Comparison of ENCODE assay signal across 20 cellular contexts in genomic region chr14:21642683-21643082, GRCh38. TPM values are rescaled to one million over a fixed set of nuclear protein-coding genes. Genes with fewer than 3 reads are reported as not detected.
DNase-seq lines count a peak whose midpoint lies in the region; ATAC-seq and TF ChIP-seq lines count a peak whose summit lies in the region.
"Had no signal": no experiment of that assay in that cellular context is flagged by ENCODE, and none has a peak within 500 bp of the region (broad histone marks: within the 10 kb centered on the region; RNA-seq: fewer than 3 reads in every experiment).

No MANE protein-coding gene starts in this region.

- peak overlapping the region; percentile 28 for H3K27ac Mint-ChIP-seq in activated naive CD4-positive, alpha-beta T cell treated with anti-CD3 and anti-CD28 coated beads, Interleukin-2, amount 10 ng/mL, durations not matched to agents 7 days and 5 days
- no peak overlapping the region for H3K27ac Mint-ChIP-seq in GM23338
- no peak overlapping the region for H3K27ac Mint-ChIP-seq in activated T-helper 1 cell treated with anti-CD3 and anti-CD28 coated beads, Interleukin-12 subunit alpha, Interleukin-12 subunit beta, Interleukin-2, Interleukin-4 antibody, amounts not matched to agents 30 ng/mL and 10 ng/mL and 1 ng/mL, durations not matched to agents 14 hours and 24 hours and 36 hours
- H3K27ac Mint-ChIP-seq in naive thymus-derived CD8-positive, alpha-beta T cell = peak overlapping the region in 6 of 10 donors; percentile 7 to 81 (median 48)
- no peak overlapping the region for H3K27ac Mint-ChIP-seq in CD14-positive monocyte
- H3K27ac Mint-ChIP-seq: IgD-negative memory B cell had no signal

- no peaks in the 10 kb centered on the region for H3K36me3 Mint-ChIP-seq in activated naive CD4-positive, alpha-beta T cell treated with anti-CD3 and anti-CD28 coated beads, Interleukin-2, amount 10 ng/mL, durations not matched to agents 7 days and 5 days
- H3K36me3 Mint-ChIP-seq in GM23338 (ENCODE audit: low read depth) = no peaks in the 10 kb centered on the region
- H3K36me3 Mint-ChIP-seq in activated T-helper 1 cell treated with anti-CD3 and anti-CD28 coated beads, Interleukin-12 subunit alpha, Interleukin-12 subunit beta, Interleukin-2, Interleukin-4 antibody, amounts not matched to agents 30 ng/mL and 10 ng/mL and 1 ng/mL, durations not matched to agents 14 hours and 24 hours and 36 hours (ENCODE audit: low read depth) = no peaks in the 10 kb centered on the region
- no peaks in the 10 kb centered on the region for H3K36me3 Mint-ChIP-seq in naive thymus-derived CD8-positive, alpha-beta T cell
- no peaks in the 10 kb centered on the region for H3K36me3 Mint-ChIP-seq in CD14-positive monocyte

- H3K27ac ChIP-seq in GM23338 (ENCODE audit: low read depth) = no peak overlapping the region

- H3K9me3 Mint-ChIP-seq in activated naive CD4-positive, alpha-beta T cell treated with anti-CD3 and anti-CD28 coated beads, Interleukin-2, amount 10 ng/mL, durations not matched to agents 7 days and 5 days = no peaks in the 10 kb centered on the region
- H3K9me3 Mint-ChIP-seq in GM23338 = no peaks in the 10 kb centered on the region
- no peaks in the 10 kb centered on the region for H3K9me3 Mint-ChIP-seq in activated T-helper 1 cell treated with anti-CD3 and anti-CD28 coated beads, Interleukin-12 subunit alpha, Interleukin-12 subunit beta, Interleukin-2, Interleukin-4 antibody, amounts not matched to agents 30 ng/mL and 10 ng/mL and 1 ng/mL, durations not matched to agents 14 hours and 24 hours and 36 hours
- H3K9me3 Mint-ChIP-seq in naive thymus-derived CD8-positive, alpha-beta T cell = no peaks in the 10 kb centered on the region
- H3K9me3 Mint-ChIP-seq in CD14-positive monocyte = peaks cover 0 to 4% (median 0%) of the 10 kb centered on the region in 7 donors

- POLR2A ChIA-PET in naive thymus-derived CD8-positive, alpha-beta T cell (lab: Charles Lee) = interaction anchor here (1.1 kb wide), 1 partner anchor 891 kb away, joined by 6 read pairs; no protein-coding TSS in a partner anchor

- no peak for DNase-seq in activated naive CD4-positive, alpha-beta T cell treated with anti-CD3 and anti-CD28 coated beads, Interleukin-2, amount 10 ng/mL, durations not matched to agents 7 days and 5 days
- no peak for DNase-seq in activated naive CD4-positive, alpha-beta T cell (lab: John Stamatoyannopoulos, UW)
- DNase-seq in GM23338 (ENCODE audit: low spot score) (peak; percentile 6), CD14-positive monocyte (ENCODE audit: low spot score) (no peak)
- DNase-seq in activated T-helper 1 cell treated with anti-CD3 and anti-CD28 coated beads, Interleukin-12 subunit alpha, Interleukin-12 subunit beta, Interleukin-2, Interleukin-4 antibody, amounts not matched to agents 30 ng/mL and 10 ng/mL and 1 ng/mL, durations not matched to agents 14 hours and 24 hours and 36 hours (ENCODE audit: low spot score) = no peak
- DNase-seq in naive thymus-derived CD8-positive, alpha-beta T cell = no peak
- DNase-seq in stimulated activated CD4-positive, alpha-beta T cell treated with anti-CD3 and anti-CD28 coated beads, Interleukin-4, amount 100 ng/mL, for 1 hour = no peak
- DNase-seq: BE2C, COR-L47, NCI-H1417, NCI-H1930, NCI-H2171, NCI-H446 treated with DMSO at 0.1 percent for 48 hours, NCI-H774 had no signal

- H3K27me3 ChIP-seq in GM23338 (ENCODE audit: insufficient read depth) = no peaks in the 10 kb centered on the region

- peaks cover 12% of the 10 kb centered on the region for H3K4me1 ChIP-seq in GM23338 (ENCODE audit: insufficient read depth)
- H3K4me1 ChIP-seq: BE2C had no signal

- no peaks in the 10 kb centered on the region for H3K36me3 ChIP-seq in GM23338 (ENCODE audit: insufficient read depth)
- H3K36me3 ChIP-seq: BE2C had no signal

- intact Hi-C loops in activated T-helper 1 cell treated with anti-CD3 and anti-CD28 coated beads, Interleukin-12 subunit alpha, Interleukin-12 subunit beta, Interleukin-2, Interleukin-4 antibody, amounts not matched to agents 30 ng/mL and 10 ng/mL and 1 ng/mL, durations not matched to agents 14 hours and 24 hours and 36 hours (cut with micrococcal nuclease) = loop anchor here (10.0 kb wide), 1 partner anchor 882 kb away; no protein-coding TSS in a partner anchor
- intact Hi-C loops in CD14-positive monocyte (cut with micrococcal nuclease) = no loop called here

- peaks cover 2% of the 10 kb centered on the region for H3K4me1 Mint-ChIP-seq in activated naive CD4-positive, alpha-beta T cell treated with anti-CD3 and anti-CD28 coated beads, Interleukin-2, amount 10 ng/mL, durations not matched to agents 7 days and 5 days
- H3K4me1 Mint-ChIP-seq in GM23338 (peaks cover 17% of the 10 kb centered on the region), CD14-positive monocyte (peaks cover 2% of the 10 kb centered on the region)
- H3K4me1 Mint-ChIP-seq in activated T-helper 1 cell treated with anti-CD3 and anti-CD28 coated beads, Interleukin-12 subunit alpha, Interleukin-12 subunit beta, Interleukin-2, Interleukin-4 antibody, amounts not matched to agents 30 ng/mL and 10 ng/mL and 1 ng/mL, durations not matched to agents 14 hours and 24 hours and 36 hours (ENCODE audit: low read depth) = no peaks in the 10 kb centered on the region
- peaks cover 2 to 8% (median 2%) of the 10 kb centered on the region in 4 donors for H3K4me1 Mint-ChIP-seq in naive thymus-derived CD8-positive, alpha-beta T cell

- no peak; the same call in 2 of the 3 replicates for ATAC-seq in GM23338
- no peak for ATAC-seq in naive thymus-derived CD8-positive, alpha-beta T cell
- no peak for ATAC-seq in HG03460 (IDR thresholded peaks at IDR 0.05; ENCODE audit: unreplicated experiment)
- ATAC-seq: Panc1, Right ventricle myocardium inferior had no signal

- H3K9me2 ChIP-seq in GM23338 (ENCODE audit: insufficient read depth) = peaks cover 3% of the 10 kb centered on the region; the same call in 1 of the 2 replicates

- H3K4me2 ChIP-seq in GM23338 = no peak overlapping the region

- CTCF ChIA-PET in activated naive CD4-positive, alpha-beta T cell treated with anti-CD3 and anti-CD28 coated beads, Interleukin-2, amount 10 ng/mL, durations not matched to agents 7 days and 5 days (lab: Charles Lee) = interaction anchor here (0.7 kb wide), 1 partner anchor 867 kb away, joined by 3 read pairs; no protein-coding TSS in a partner anchor

- TF ChIP-seq CTCF in GM23338 (conservative IDR thresholded peaks at IDR 0.05; ENCODE audit: low read depth in 2 of 2) (no peak), CD14-positive monocyte (IDR thresholded peaks at IDR 0.05) (no peak)

- peaks cover 4% of the 10 kb centered on the region for H3K27me3 Mint-ChIP-seq in activated naive CD4-positive, alpha-beta T cell treated with anti-CD3 and anti-CD28 coated beads, Interleukin-2, amount 10 ng/mL, durations not matched to agents 7 days and 5 days
- H3K27me3 Mint-ChIP-seq in GM23338 (ENCODE audit: insufficient read depth, low read depth, poor library complexity) (no peaks in the 10 kb centered on the region), CD14-positive monocyte (ENCODE audit: low read depth in 3 of 3) (peaks cover 1 to 8% (median 2%) of the 10 kb centered on the region in 3 donors)
- H3K27me3 Mint-ChIP-seq in activated T-helper 1 cell treated with anti-CD3 and anti-CD28 coated beads, Interleukin-12 subunit alpha, Interleukin-12 subunit beta, Interleukin-2, Interleukin-4 antibody, amounts not matched to agents 30 ng/mL and 10 ng/mL and 1 ng/mL, durations not matched to agents 14 hours and 24 hours and 36 hours (ENCODE audit: insufficient read depth) = peaks cover 10% of the 10 kb centered on the region
- H3K27me3 Mint-ChIP-seq in naive thymus-derived CD8-positive, alpha-beta T cell = peaks cover 0 to 7% (median 4%) of the 10 kb centered on the region in 5 donors
- H3K27me3 Mint-ChIP-seq: IgD-negative memory B cell had no signal

- H3K4me3 Mint-ChIP-seq in activated naive CD4-positive, alpha-beta T cell treated with anti-CD3 and anti-CD28 coated beads, Interleukin-2, amount 10 ng/mL, durations not matched to agents 7 days and 5 days = peak overlapping the region; percentile 45
- H3K4me3 Mint-ChIP-seq in GM23338 (no peak overlapping the region), CD14-positive monocyte (no peak overlapping the region)
- H3K4me3 Mint-ChIP-seq in activated T-helper 1 cell treated with anti-CD3 and anti-CD28 coated beads, Interleukin-12 subunit alpha, Interleukin-12 subunit beta, Interleukin-2, Interleukin-4 antibody, amounts not matched to agents 30 ng/mL and 10 ng/mL and 1 ng/mL, durations not matched to agents 14 hours and 24 hours and 36 hours = peak overlapping the region; percentile 42
- peak overlapping the region; percentile 32 to 80 (median 63) for H3K4me3 Mint-ChIP-seq in naive thymus-derived CD8-positive, alpha-beta T cell
- H3K4me3 Mint-ChIP-seq: IgD-negative memory B cell had no signal

- no peaks in the 10 kb centered on the region for H3F3A ChIP-seq in GM23338 (replicated peaks; ENCODE audit: low read depth)

- H3K79me2 ChIP-seq in GM23338 (replicated peaks; ENCODE audit: insufficient read depth) = no peaks in the 10 kb centered on the region

- H2AFZ ChIP-seq in GM23338 = peak overlapping the region; percentile 70

- H3K4me3 ChIP-seq in GM23338 = no peak overlapping the region

- no peaks in the 10 kb centered on the region for H4K20me1 ChIP-seq in GM23338 (replicated peaks; ENCODE audit: insufficient read depth)

RNA-seq across cellular contexts. Expression of gene OR10G2, which starts 7.9 kb away (rescaled TPM):
- not detected in 2 replicates for total RNA-seq in GM23338 (2014; rRNA removed; shearing (Covaris generic))
- polyA plus RNA-seq in GM23338 (2016; fragmentation: Nextera tagmentation; extraction: Ambion mirVana) (not detected in 2 replicates), CD14-positive monocyte (not detected)
- total RNA-seq in activated T-helper 1 cell treated with anti-CD3 and anti-CD28 coated beads, Interleukin-12 subunit alpha, Interleukin-12 subunit beta, Interleukin-2, Interleukin-4 antibody, amounts not matched to agents 30 ng/mL and 10 ng/mL and 1 ng/mL, durations not matched to agents 14 hours and 24 hours and 36 hours = 0.24 TPM in 1 of 2 replicates, not detected in the other
- not detected for total RNA-seq in naive thymus-derived CD8-positive, alpha-beta T cell
- under 1 TPM in 2 of 3 donors, not detected in 1; 0.24 to 0.35 TPM for polyA plus RNA-seq in naive thymus-derived CD8-positive, alpha-beta T cell
- total RNA-seq: HT1080, LHCN-M2, Right ventricle myocardium inferior had no signal
- polyA plus RNA-seq: IgD-negative memory B cell had no signal

RNA-seq across cellular contexts. Expression of gene OR4E2, which starts 11.0 kb away (rescaled TPM):
- not detected in 2 replicates for total RNA-seq in GM23338 (2014; rRNA removed; shearing (Covaris generic))
- polyA plus RNA-seq in GM23338 (2016; fragmentation: Nextera tagmentation; extraction: Ambion mirVana) (not detected in 2 replicates), CD14-positive monocyte (not detected)
- total RNA-seq in activated T-helper 1 cell treated with anti-CD3 and anti-CD28 coated beads, Interleukin-12 subunit alpha, Interleukin-12 subunit beta, Interleukin-2, Interleukin-4 antibody, amounts not matched to agents 30 ng/mL and 10 ng/mL and 1 ng/mL, durations not matched to agents 14 hours and 24 hours and 36 hours = not detected in 2 replicates
- not detected for total RNA-seq in naive thymus-derived CD8-positive, alpha-beta T cell
- not detected for polyA plus RNA-seq in naive thymus-derived CD8-positive, alpha-beta T cell
- total RNA-seq: HT1080, LHCN-M2, Right ventricle myocardium inferior had no signal
- polyA plus RNA-seq: IgD-negative memory B cell had no signal

RNA-seq across cellular contexts. Expression of gene OR4E1, which starts 30.9 kb away (rescaled TPM):
- total RNA-seq in GM23338 (2014; rRNA removed; shearing (Covaris generic)) = not detected in 2 replicates
- polyA plus RNA-seq in GM23338 (2016; fragmentation: Nextera tagmentation; extraction: Ambion mirVana) = not detected in 2 replicates
- not detected in 2 replicates for total RNA-seq in activated T-helper 1 cell treated with anti-CD3 and anti-CD28 coated beads, Interleukin-12 subunit alpha, Interleukin-12 subunit beta, Interleukin-2, Interleukin-4 antibody, amounts not matched to agents 30 ng/mL and 10 ng/mL and 1 ng/mL, durations not matched to agents 14 hours and 24 hours and 36 hours
- total RNA-seq in naive thymus-derived CD8-positive, alpha-beta T cell = under 1 TPM in 1 of 2 experiments, not detected in 1; 0.13 TPM
- not detected for polyA plus RNA-seq in naive thymus-derived CD8-positive, alpha-beta T cell
- not detected for polyA plus RNA-seq in CD14-positive monocyte
- total RNA-seq: HT1080, Right ventricle myocardium inferior had no signal
- polyA plus RNA-seq: IgD-negative memory B cell had no signal

Comparison
In these comparisons a context has a peak if more than half of its experiments do, and no peak if none do; other contexts are left out.
1. H3K27ac Mint-ChIP-seq: peak in activated naive CD4-positive, alpha-beta T cell treated with anti-CD3 and anti-CD28 coated beads, Interleukin-2, amount 10 ng/mL, durations not matched to agents 7 days and 5 days (single experiment) and naive thymus-derived CD8-positive, alpha-beta T cell (6 of 10); none in GM23338 (single experiment), activated T-helper 1 cell treated with anti-CD3 and anti-CD28 coated beads, Interleukin-12 subunit alpha, Interleukin-12 subunit beta, Interleukin-2, Interleukin-4 antibody, amounts not matched to agents 30 ng/mL and 10 ng/mL and 1 ng/mL, durations not matched to agents 14 hours and 24 hours and 36 hours (single experiment) and CD14-positive monocyte (0 of 7).
2. H3K4me3 Mint-ChIP-seq: peak in activated naive CD4-positive, alpha-beta T cell treated with anti-CD3 and anti-CD28 coated beads, Interleukin-2, amount 10 ng/mL, durations not matched to agents 7 days and 5 days (single experiment), activated T-helper 1 cell treated with anti-CD3 and anti-CD28 coated beads, Interleukin-12 subunit alpha, Interleukin-12 subunit beta, Interleukin-2, Interleukin-4 antibody, amounts not matched to agents 30 ng/mL and 10 ng/mL and 1 ng/mL, durations not matched to agents 14 hours and 24 hours and 36 hours (single experiment) and naive thymus-derived CD8-positive, alpha-beta T cell (10 of 10); none in GM23338 (single experiment) and CD14-positive monocyte (0 of 2).